9 cellular contexts compared by ENCODE assay signal in genomic region chr3:183560607-183561006, GRCh38. TPM values are rescaled to one million over a fixed set of nuclear protein-coding genes. Genes with fewer than 3 reads are reported as not detected.
DNase-seq lines count a peak whose midpoint lies in the region; ATAC-seq, FAIRE-seq and TF ChIP-seq lines count a peak whose summit lies in the region.
"Had no signal": no experiment of that assay in that cellular context is flagged by ENCODE, and none has a peak within 500 bp of the region (broad histone marks: within the 10 kb centered on the region; RNA-seq: fewer than 3 reads in every experiment).

No MANE protein-coding gene starts in this region.

- H3K36me3 ChIP-seq in MM.1S (replicated peaks; ENCODE audit: insufficient read depth, low read length) (no peaks in the 10 kb centered on the region), bronchial epithelial cell (ENCODE audit: control insufficient read depth, insufficient read depth, low read length) (no peaks in the 10 kb centered on the region), psoas muscle (ENCODE audit: insufficient read depth in 1 of 2, low read depth in 1 of 2) (no peaks in the 10 kb centered on the region)
- H3K36me3 ChIP-seq: BLaER1 treated with 17β-estradiol and CSF1 and Interleukin-3, amounts not matched to agents 10 nM and 100 nM had no signal

- peak overlapping the region; percentile 83 for H2AFZ ChIP-seq in MM.1S (ENCODE audit: low read length)

- H3K27ac ChIP-seq in MM.1S (ENCODE audit: low read length) = no peak overlapping the region
- no peak overlapping the region for H3K27ac ChIP-seq in psoas muscle

- H3K9me3 ChIP-seq in MM.1S (replicated peaks; ENCODE audit: insufficient read depth, low read length) (no peaks in the 10 kb centered on the region), psoas muscle (no peaks in the 10 kb centered on the region)
- H3K9me3 ChIP-seq: BLaER1 treated with 17β-estradiol and CSF1 and Interleukin-3, amounts not matched to agents 10 nM and 100 nM had no signal

- H4K20me1 ChIP-seq in MM.1S (ENCODE audit: insufficient read depth, low read length) = no peaks in the 10 kb centered on the region
- H4K20me1 ChIP-seq: BLaER1 treated with 17β-estradiol and CSF1 and Interleukin-3, amounts not matched to agents 10 nM and 100 nM had no signal

- H3K4me3 Mint-ChIP-seq in activated CD4-positive, alpha-beta T cell treated with anti-CD3 and anti-CD28 coated beads, Interleukin-2, amount 10 ng/mL, durations not matched to agents 7 days and 5 days = no peak overlapping the region

- peaks cover 19% of the 10 kb centered on the region for H3K4me1 Mint-ChIP-seq in activated CD4-positive, alpha-beta T cell treated with anti-CD3 and anti-CD28 coated beads, Interleukin-2, amount 10 ng/mL, durations not matched to agents 7 days and 5 days

- H3K79me2 ChIP-seq in MM.1S (ENCODE audit: low read length) = peaks cover 10% of the 10 kb centered on the region

- H3F3A ChIP-seq in MM.1S (ENCODE audit: insufficient read depth, low read length) = peaks cover 9% of the 10 kb centered on the region

- H3K4me1 ChIP-seq in MM.1S (ENCODE audit: low read length) (peaks cover 17% of the 10 kb centered on the region), psoas muscle (peaks cover 12% of the 10 kb centered on the region)

- no peak overlapping the region for H3K9ac ChIP-seq in MM.1S (ENCODE audit: low read length)
- H3K9ac ChIP-seq: BLaER1 treated with 17β-estradiol and CSF1 and Interleukin-3, amounts not matched to agents 10 nM and 100 nM had no signal

- no peaks in the 10 kb centered on the region for H3K36me3 Mint-ChIP-seq in activated CD4-positive, alpha-beta T cell treated with anti-CD3 and anti-CD28 coated beads, Interleukin-2, amount 10 ng/mL, durations not matched to agents 7 days and 5 days (ENCODE audit: low read depth)

- POLR2A ChIA-PET in activated CD4-positive, alpha-beta T cell treated with anti-CD3 and anti-CD28 coated beads, Interleukin-2, amount 10 ng/mL, durations not matched to agents 7 days and 5 days (lab: Charles Lee) = no interaction called here

- TF ChIP-seq CTCF in MM.1S (IDR thresholded peaks at IDR 0.05; ENCODE audit: low read length) (peak; percentile 82), bronchial epithelial cell (IDR thresholded peaks at IDR 0.05; ENCODE audit: insufficient read depth, low read length, severe bottlenecking) (peak; percentile 39), psoas muscle (IDR thresholded peaks at IDR 0.05) (peak; percentile 43)

- CTCF ChIA-PET in activated CD4-positive, alpha-beta T cell treated with anti-CD3 and anti-CD28 coated beads, Interleukin-2, amount 10 ng/mL, durations not matched to agents 7 days and 5 days (lab: Charles Lee) = interaction anchor here (0.6 to 1.9 kb wide), 9 partner anchors 18 to 137 kb away, joined by 3 to 9 read pairs (median 4); partner anchors contain the start of gene YEATS2

- H3K27me3 ChIP-seq in MM.1S (replicated peaks; ENCODE audit: insufficient read depth, low read length) (no peaks in the 10 kb centered on the region), bronchial epithelial cell (ENCODE audit: control insufficient read depth, insufficient read depth, low read length) (no peaks in the 10 kb centered on the region), psoas muscle (ENCODE audit: insufficient read depth in 3 of 3, low read length in 2 of 3) (no peaks in the 10 kb centered on the region)
- H3K27me3 ChIP-seq: BLaER1 treated with 17β-estradiol and CSF1 and Interleukin-3, amounts not matched to agents 10 nM and 100 nM had no signal

- H3K9me3 Mint-ChIP-seq in activated CD4-positive, alpha-beta T cell treated with anti-CD3 and anti-CD28 coated beads, Interleukin-2, amount 10 ng/mL, durations not matched to agents 7 days and 5 days = no peaks in the 10 kb centered on the region

- H3K4me3 ChIP-seq in MM.1S (ENCODE audit: low read length) (no peak overlapping the region), bronchial epithelial cell (ENCODE audit: low read depth, low read length) (no peak overlapping the region), psoas muscle (no peak overlapping the region)
- H3K4me3 ChIP-seq: BLaER1 treated with 17β-estradiol and CSF1 and Interleukin-3, amounts not matched to agents 10 nM and 100 nM had no signal

- intact Hi-C loops in psoas muscle (cut with DNase I) = loop anchor here in 1 of 2 donors (5.0 kb wide), 1 partner anchor 58 kb away; no protein-coding TSS in a partner anchor

- H3K9me2 ChIP-seq in MM.1S (replicated peaks; ENCODE audit: insufficient read depth, low read length) = no peaks in the 10 kb centered on the region

- FAIRE-seq in bronchial epithelial cell (lab: Jason Lieb, UNC) = no peak
- no peak for FAIRE-seq in HTR-8/SVneo (lab: Jason Lieb, UNC)

- peak; percentile 54 for DNase-seq in activated CD4-positive, alpha-beta T cell treated with anti-CD3 and anti-CD28 coated beads, Interleukin-2, amount 10 ng/mL, durations not matched to agents 7 days and 5 days
- DNase-seq in activated CD4-positive, alpha-beta T cell treated with anti-CD3 and anti-CD28 coated beads for 48 hours = no peak
- DNase-seq in MM.1S (peak; percentile 89), bronchial epithelial cell (ENCODE audit: low read depth) (peak; percentile 45), psoas muscle (no peak), HTR-8/SVneo (ENCODE audit: insufficient read length, low spot score) (no peak), SK-N-DZ (ENCODE audit: low spot score) (no peak)

- ATAC-seq in psoas muscle (peak; percentile 26 to 65 (median 61)), GM18867 (IDR thresholded peaks at IDR 0.05; ENCODE audit: unreplicated experiment) (no peak)

- peak overlapping the region; percentile 0 for H3K27ac Mint-ChIP-seq in activated CD4-positive, alpha-beta T cell treated with anti-CD3 and anti-CD28 coated beads, Interleukin-2, amount 10 ng/mL, durations not matched to agents 7 days and 5 days

- WGBS in psoas muscle, 3 donors = 78 to 91% (median 84%) methylated on average over 9 of the region's 9 CpGs

- peak overlapping the region; percentile 33; the same call in 1 of the 2 replicates for H3K4me2 ChIP-seq in MM.1S (ENCODE audit: low read depth, low read length)

- no peaks in the 10 kb centered on the region for H3K27me3 Mint-ChIP-seq in activated CD4-positive, alpha-beta T cell treated with anti-CD3 and anti-CD28 coated beads, Interleukin-2, amount 10 ng/mL, durations not matched to agents 7 days and 5 days

RNA-seq across cellular contexts. Expression of gene KLHL6, which starts 5.1 kb away (rescaled TPM):
- total RNA-seq in activated CD4-positive, alpha-beta T cell treated with anti-CD3 and anti-CD28 coated beads, Interleukin-2, amount 10 ng/mL, durations not matched to agents 7 days and 5 days = 10 to 100 TPM; 40.4 to 41.2 TPM
- total RNA-seq in bronchial epithelial cell (under 0.01 TPM in 2 replicates), psoas muscle (1 to 10 TPM in 1 of 4 donors, under 1 TPM in 3; 0.42 to 1.3 (median 0.51) TPM)
- polyA plus RNA-seq in psoas muscle = under 1 TPM; 0.12 to 0.22 (median 0.13) TPM
- not detected in 2 replicates for polyA plus RNA-seq in SK-N-DZ (2014; cell fraction: cytosol; rRNA removed)
- polyA plus RNA-seq in SK-N-DZ (2014; cell fraction: nucleus; rRNA removed) = 0.18 TPM in 1 of 2 replicates, not detected in the other

Comparison
In these comparisons a context has a peak if more than half of its experiments do, and no peak if none do; other contexts are left out.
1. DNase-seq: peak in activated CD4-positive, alpha-beta T cell treated with anti-CD3 and anti-CD28 coated beads, Interleukin-2, amount 10 ng/mL, durations not matched to agents 7 days and 5 days (single experiment), MM.1S (single experiment) and bronchial epithelial cell (single experiment); none in activated CD4-positive, alpha-beta T cell treated with anti-CD3 and anti-CD28 coated beads for 48 hours (single experiment), psoas muscle (0 of 2), HTR-8/SVneo (single experiment) and SK-N-DZ (single experiment).
2. RNA of gene KLHL6, which starts 5.1 kb away (total RNA-seq): 40.4 to 41.2 TPM in activated CD4-positive, alpha-beta T cell treated with anti-CD3 and anti-CD28 coated beads, Interleukin-2, amount 10 ng/mL, durations not matched to agents 7 days and 5 days; 0.42 to 1.3 TPM in psoas muscle and under 0.01 TPM in bronchial epithelial cell; every median in the first group is over 10 times any median in the second.
3. Peak in every context shown above with its lines, with median percentiles within 50 percentile points of each other: CTCF ChIP-seq.